1 cellular context compared by ENCODE assay signal in the genomic region with DNA sequence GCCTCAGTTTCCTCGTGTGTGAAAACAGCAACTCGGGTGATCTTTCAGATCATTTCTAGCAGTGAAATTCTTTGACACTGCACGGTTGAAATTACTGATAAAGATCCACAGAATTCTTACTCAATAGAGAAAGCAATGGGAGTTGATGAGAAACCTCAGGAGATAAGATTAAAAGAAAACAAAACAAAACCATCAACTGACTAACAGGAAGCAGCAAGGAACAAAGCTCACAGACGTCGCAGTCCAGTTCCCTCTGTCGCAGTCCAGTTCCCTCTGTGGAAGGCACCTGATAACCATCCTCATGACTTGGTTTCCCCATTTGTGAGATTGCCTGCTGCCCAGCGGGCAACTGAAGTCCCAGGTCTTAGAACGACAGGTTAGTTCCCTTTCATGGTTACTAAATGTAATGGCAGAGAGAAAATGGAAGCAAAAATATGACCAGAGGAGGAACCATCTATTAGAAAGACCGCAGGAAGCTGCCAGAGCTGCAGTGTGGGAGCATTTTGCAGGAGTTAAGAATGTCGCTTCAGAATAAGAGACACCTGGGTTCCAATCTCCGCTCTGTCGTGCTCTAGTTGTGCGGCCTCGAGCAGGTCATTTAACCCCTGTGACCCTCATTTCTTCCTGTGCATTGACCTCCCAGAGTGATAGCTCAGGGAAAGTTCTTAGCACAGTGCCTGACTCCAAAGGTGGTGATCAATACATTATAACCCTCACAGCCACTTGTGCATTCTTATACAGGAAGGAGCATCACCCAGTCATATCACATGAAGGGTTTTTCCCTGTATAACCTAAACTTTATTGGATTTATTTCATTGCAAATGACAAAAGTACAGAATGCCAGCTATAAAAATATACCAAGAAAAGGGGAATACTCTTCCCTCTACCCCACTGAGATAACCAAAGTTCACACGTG.
TF ChIP-seq lines count a peak whose summit lies in the region.

No MANE protein-coding gene starts in this region.

TF ChIP-seq in K562, 482 proteins besides CTCF, POLR2A, EP300 and RAD21 (continued from another document and continues in another):
- TF ChIP-seq, protein P1, sequence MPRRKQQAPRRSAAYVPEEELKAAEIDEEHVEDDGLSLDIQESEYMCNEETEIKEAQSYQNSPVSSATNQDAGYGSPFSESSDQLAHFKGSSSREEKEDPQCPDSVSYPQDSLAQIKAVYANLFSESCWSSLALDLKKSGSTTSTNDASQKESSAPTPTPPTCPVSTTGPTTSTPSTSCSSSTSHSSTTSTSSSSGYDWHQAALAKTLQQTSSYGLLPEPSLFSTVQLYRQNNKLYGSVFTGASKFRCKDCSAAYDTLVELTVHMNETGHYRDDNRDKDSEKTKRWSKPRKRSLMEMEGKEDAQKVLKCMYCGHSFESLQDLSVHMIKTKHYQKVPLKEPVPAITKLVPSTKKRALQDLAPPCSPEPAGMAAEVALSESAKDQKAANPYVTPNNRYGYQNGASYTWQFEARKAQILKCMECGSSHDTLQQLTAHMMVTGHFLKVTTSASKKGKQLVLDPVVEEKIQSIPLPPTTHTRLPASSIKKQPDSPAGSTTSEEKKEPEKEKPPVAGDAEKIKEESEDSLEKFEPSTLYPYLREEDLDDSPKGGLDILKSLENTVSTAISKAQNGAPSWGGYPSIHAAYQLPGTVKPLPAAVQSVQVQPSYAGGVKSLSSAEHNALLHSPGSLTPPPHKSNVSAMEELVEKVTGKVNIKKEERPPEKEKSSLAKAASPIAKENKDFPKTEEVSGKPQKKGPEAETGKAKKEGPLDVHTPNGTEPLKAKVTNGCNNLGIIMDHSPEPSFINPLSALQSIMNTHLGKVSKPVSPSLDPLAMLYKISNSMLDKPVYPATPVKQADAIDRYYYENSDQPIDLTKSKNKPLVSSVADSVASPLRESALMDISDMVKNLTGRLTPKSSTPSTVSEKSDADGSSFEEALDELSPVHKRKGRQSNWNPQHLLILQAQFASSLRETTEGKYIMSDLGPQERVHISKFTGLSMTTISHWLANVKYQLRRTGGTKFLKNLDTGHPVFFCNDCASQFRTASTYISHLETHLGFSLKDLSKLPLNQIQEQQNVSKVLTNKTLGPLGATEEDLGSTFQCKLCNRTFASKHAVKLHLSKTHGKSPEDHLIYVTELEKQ (CRISPR knock-in tag; IDR thresholded peaks at IDR 0.05), result no peak
- TF ChIP-seq KAT7 (CRISPR knock-in tag; IDR thresholded peaks at IDR 0.05; ENCODE audit: borderline replicate concordance), result 0 out of 2 replicates have a peak, but pooled peaks have one; percentile 51
- TF ChIP-seq, protein P2, sequence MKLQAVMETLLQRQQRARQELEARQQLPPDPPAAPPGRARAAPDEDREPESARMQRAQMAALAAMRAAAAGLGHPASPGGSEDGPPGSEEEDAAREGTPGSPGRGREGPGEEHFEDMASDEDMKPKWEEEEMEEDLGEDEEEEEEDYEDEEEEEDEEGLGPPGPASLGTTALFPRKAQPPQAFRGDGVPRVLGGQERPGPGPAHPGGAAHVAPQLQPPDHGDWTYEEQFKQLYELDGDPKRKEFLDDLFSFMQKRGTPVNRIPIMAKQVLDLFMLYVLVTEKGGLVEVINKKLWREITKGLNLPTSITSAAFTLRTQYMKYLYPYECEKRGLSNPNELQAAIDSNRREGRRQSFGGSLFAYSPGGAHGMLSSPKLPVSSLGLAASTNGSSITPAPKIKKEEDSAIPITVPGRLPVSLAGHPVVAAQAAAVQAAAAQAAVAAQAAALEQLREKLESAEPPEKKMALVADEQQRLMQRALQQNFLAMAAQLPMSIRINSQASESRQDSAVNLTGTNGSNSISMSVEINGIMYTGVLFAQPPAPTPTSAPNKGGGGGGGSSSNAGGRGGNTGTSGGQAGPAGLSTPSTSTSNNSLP (IDR thresholded peaks at IDR 0.05; ENCODE audit: borderline replicate concordance, low read depth, low read length), result no peak
- TF ChIP-seq ZBED1 (IDR thresholded peaks at IDR 0.05), result no peak
- TF ChIP-seq GTF2A2 (tag; IDR thresholded peaks at IDR 0.05), result no peak
- TF ChIP-seq NCOA1 (IDR thresholded peaks at IDR 0.05; ENCODE audit: low read depth), result no peak
- TF ChIP-seq, protein P3, sequence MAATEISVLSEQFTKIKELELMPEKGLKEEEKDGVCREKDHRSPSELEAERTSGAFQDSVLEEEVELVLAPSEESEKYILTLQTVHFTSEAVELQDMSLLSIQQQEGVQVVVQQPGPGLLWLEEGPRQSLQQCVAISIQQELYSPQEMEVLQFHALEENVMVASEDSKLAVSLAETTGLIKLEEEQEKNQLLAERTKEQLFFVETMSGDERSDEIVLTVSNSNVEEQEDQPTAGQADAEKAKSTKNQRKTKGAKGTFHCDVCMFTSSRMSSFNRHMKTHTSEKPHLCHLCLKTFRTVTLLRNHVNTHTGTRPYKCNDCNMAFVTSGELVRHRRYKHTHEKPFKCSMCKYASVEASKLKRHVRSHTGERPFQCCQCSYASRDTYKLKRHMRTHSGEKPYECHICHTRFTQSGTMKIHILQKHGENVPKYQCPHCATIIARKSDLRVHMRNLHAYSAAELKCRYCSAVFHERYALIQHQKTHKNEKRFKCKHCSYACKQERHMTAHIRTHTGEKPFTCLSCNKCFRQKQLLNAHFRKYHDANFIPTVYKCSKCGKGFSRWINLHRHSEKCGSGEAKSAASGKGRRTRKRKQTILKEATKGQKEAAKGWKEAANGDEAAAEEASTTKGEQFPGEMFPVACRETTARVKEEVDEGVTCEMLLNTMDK (IDR thresholded peaks at IDR 0.05; ENCODE audit: borderline replicate concordance, insufficient read depth, low read depth, low read length, poor library complexity, severe bottlenecking), result no peak
- TF ChIP-seq HDGF (IDR thresholded peaks at IDR 0.05), result no peak
- TF ChIP-seq POLR2H (tag; IDR thresholded peaks at IDR 0.05; ENCODE audit: low read depth), result no peak
- no peak for TF ChIP-seq HNRNPLL (IDR thresholded peaks at IDR 0.05; ENCODE audit: low read depth, low read length, poor library complexity, severe bottlenecking)
- TF ChIP-seq TBL1XR1 (IDR thresholded peaks at IDR 0.05; ENCODE audit: low read length in 2 of 2), result 0 out of 4 replicates have a peak, but pooled peaks of 1 of the 2 experiments have one; percentile 14
- TF ChIP-seq, protein P4, sequence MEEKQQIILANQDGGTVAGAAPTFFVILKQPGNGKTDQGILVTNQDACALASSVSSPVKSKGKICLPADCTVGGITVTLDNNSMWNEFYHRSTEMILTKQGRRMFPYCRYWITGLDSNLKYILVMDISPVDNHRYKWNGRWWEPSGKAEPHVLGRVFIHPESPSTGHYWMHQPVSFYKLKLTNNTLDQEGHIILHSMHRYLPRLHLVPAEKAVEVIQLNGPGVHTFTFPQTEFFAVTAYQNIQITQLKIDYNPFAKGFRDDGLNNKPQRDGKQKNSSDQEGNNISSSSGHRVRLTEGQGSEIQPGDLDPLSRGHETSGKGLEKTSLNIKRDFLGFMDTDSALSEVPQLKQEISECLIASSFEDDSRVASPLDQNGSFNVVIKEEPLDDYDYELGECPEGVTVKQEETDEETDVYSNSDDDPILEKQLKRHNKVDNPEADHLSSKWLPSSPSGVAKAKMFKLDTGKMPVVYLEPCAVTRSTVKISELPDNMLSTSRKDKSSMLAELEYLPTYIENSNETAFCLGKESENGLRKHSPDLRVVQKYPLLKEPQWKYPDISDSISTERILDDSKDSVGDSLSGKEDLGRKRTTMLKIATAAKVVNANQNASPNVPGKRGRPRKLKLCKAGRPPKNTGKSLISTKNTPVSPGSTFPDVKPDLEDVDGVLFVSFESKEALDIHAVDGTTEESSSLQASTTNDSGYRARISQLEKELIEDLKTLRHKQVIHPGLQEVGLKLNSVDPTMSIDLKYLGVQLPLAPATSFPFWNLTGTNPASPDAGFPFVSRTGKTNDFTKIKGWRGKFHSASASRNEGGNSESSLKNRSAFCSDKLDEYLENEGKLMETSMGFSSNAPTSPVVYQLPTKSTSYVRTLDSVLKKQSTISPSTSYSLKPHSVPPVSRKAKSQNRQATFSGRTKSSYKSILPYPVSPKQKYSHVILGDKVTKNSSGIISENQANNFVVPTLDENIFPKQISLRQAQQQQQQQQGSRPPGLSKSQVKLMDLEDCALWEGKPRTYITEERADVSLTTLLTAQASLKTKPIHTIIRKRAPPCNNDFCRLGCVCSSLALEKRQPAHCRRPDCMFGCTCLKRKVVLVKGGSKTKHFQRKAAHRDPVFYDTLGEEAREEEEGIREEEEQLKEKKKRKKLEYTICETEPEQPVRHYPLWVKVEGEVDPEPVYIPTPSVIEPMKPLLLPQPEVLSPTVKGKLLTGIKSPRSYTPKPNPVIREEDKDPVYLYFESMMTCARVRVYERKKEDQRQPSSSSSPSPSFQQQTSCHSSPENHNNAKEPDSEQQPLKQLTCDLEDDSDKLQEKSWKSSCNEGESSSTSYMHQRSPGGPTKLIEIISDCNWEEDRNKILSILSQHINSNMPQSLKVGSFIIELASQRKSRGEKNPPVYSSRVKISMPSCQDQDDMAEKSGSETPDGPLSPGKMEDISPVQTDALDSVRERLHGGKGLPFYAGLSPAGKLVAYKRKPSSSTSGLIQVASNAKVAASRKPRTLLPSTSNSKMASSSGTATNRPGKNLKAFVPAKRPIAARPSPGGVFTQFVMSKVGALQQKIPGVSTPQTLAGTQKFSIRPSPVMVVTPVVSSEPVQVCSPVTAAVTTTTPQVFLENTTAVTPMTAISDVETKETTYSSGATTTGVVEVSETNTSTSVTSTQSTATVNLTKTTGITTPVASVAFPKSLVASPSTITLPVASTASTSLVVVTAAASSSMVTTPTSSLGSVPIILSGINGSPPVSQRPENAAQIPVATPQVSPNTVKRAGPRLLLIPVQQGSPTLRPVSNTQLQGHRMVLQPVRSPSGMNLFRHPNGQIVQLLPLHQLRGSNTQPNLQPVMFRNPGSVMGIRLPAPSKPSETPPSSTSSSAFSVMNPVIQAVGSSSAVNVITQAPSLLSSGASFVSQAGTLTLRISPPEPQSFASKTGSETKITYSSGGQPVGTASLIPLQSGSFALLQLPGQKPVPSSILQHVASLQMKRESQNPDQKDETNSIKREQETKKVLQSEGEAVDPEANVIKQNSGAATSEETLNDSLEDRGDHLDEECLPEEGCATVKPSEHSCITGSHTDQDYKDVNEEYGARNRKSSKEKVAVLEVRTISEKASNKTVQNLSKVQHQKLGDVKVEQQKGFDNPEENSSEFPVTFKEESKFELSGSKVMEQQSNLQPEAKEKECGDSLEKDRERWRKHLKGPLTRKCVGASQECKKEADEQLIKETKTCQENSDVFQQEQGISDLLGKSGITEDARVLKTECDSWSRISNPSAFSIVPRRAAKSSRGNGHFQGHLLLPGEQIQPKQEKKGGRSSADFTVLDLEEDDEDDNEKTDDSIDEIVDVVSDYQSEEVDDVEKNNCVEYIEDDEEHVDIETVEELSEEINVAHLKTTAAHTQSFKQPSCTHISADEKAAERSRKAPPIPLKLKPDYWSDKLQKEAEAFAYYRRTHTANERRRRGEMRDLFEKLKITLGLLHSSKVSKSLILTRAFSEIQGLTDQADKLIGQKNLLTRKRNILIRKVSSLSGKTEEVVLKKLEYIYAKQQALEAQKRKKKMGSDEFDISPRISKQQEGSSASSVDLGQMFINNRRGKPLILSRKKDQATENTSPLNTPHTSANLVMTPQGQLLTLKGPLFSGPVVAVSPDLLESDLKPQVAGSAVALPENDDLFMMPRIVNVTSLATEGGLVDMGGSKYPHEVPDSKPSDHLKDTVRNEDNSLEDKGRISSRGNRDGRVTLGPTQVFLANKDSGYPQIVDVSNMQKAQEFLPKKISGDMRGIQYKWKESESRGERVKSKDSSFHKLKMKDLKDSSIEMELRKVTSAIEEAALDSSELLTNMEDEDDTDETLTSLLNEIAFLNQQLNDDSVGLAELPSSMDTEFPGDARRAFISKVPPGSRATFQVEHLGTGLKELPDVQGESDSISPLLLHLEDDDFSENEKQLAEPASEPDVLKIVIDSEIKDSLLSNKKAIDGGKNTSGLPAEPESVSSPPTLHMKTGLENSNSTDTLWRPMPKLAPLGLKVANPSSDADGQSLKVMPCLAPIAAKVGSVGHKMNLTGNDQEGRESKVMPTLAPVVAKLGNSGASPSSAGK (IDR thresholded peaks at IDR 0.05), result no peak
- TF ChIP-seq, protein P5, sequence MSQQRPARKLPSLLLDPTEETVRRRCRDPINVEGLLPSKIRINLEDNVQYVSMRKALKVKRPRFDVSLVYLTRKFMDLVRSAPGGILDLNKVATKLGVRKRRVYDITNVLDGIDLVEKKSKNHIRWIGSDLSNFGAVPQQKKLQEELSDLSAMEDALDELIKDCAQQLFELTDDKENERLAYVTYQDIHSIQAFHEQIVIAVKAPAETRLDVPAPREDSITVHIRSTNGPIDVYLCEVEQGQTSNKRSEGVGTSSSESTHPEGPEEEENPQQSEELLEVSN (IDR thresholded peaks at IDR 0.05; ENCODE audit: borderline replicate concordance in 1 of 2, extremely low read depth in 1 of 2, insufficient read depth in 1 of 2, insufficient read length in 1 of 2, low read depth in 1 of 2, low read length in 1 of 2, poor library complexity in 1 of 2, severe bottlenecking in 1 of 2), result no peak
- TF ChIP-seq ZNF224 (CRISPR knock-in tag; IDR thresholded peaks at IDR 0.05), result no peak
- TF ChIP-seq SIN3A (IDR thresholded peaks at IDR 0.05; ENCODE audit: borderline replicate concordance in 2 of 2, control insufficient read depth in 1 of 2, low read depth in 2 of 2, low read length in 2 of 2), result no peak
- TF ChIP-seq, protein P6, sequence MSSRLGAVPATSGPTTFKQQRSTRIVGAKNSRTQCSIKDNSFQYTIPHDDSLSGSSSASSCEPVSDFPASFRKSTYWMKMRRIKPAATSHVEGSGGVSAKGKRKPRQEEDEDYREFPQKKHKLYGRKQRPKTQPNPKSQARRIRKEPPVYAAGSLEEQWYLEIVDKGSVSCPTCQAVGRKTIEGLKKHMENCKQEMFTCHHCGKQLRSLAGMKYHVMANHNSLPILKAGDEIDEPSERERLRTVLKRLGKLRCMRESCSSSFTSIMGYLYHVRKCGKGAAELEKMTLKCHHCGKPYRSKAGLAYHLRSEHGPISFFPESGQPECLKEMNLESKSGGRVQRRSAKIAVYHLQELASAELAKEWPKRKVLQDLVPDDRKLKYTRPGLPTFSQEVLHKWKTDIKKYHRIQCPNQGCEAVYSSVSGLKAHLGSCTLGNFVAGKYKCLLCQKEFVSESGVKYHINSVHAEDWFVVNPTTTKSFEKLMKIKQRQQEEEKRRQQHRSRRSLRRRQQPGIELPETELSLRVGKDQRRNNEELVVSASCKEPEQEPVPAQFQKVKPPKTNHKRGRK (tag; IDR thresholded peaks at IDR 0.05), result no peak
- TF ChIP-seq ZBTB7A (IDR thresholded peaks at IDR 0.05; ENCODE audit: borderline replicate concordance, control insufficient read depth, low read depth, low read length), result no peak
- no peak for TF ChIP-seq ZNF644 (tag; IDR thresholded peaks at IDR 0.05; ENCODE audit: low read depth)
- TF ChIP-seq ZNF184 (CRISPR knock-in tag; IDR thresholded peaks at IDR 0.05), result no peak
- TF ChIP-seq SIN3B (IDR thresholded peaks at IDR 0.05; ENCODE audit: low read depth), result no peak
- no peak for TF ChIP-seq KHSRP (IDR thresholded peaks at IDR 0.05)
- no peak for TF ChIP-seq PHB (CRISPR knock-in tag; IDR thresholded peaks at IDR 0.05)
- no peak for TF ChIP-seq TAF9B (IDR thresholded peaks at IDR 0.05; ENCODE audit: partially characterized antibody)
- TF ChIP-seq ZNF217 (CRISPR knock-in tag; IDR thresholded peaks at IDR 0.05), result no peak
- TF ChIP-seq TCF3 (CRISPR knock-in tag; IDR thresholded peaks at IDR 0.05), result no peak
- TF ChIP-seq SAFB (IDR thresholded peaks at IDR 0.05; ENCODE audit: borderline replicate concordance, low read depth, low read length), result no peak
